25 cellular contexts compared by ENCODE assay signal in the genomic region with DNA sequence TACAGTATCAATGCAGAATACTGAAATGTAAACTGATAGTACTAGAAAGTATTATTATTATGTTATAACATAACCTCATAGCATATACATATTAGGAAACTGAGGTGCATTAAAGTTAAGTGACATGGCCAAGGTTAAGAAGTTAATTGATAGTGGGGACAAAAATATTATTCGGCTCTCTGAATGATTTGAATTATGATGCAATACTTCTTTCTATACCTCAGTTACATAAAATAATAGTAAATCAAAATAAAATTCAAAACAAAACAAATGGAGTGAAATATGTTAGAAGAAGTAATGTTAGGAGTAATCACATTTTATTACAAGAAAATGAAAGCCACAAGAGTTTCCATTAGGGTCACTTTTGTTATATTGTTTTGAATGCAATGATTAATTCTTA.
"Had no signal": no experiment of that assay in that cellular context is flagged by ENCODE, and none has a peak within 500 bp of the region (broad histone marks: within the 10 kb centered on the region; RNA-seq: fewer than 3 reads in every experiment).

No MANE protein-coding gene starts in this region.

- H3K9me3 ChIP-seq: ovary, sigmoid colon, thoracic aorta, thyroid gland, tibial nerve, upper lobe of left lung, uterus had no signal

- DNase-seq: naive thymus-derived CD4-positive, alpha-beta T cell; natural killer cell; occipital lobe; ovary; posterior cingulate gyrus; psoas muscle; right cardiac atrium; sigmoid colon; small intestine; stimulated activated CD4-positive, alpha-beta T cell treated with anti-CD3 and anti-CD28 coated beads, Interleukin-15, amount 100 ng/mL, for 24 hours; stimulated activated CD4-positive, alpha-beta T cell treated with anti-CD3 and anti-CD28 coated beads, Interleukin-2, amount 100 ng/mL, for 24 hours; stimulated activated CD4-positive, alpha-beta T cell treated with anti-CD3 and anti-CD28 coated beads, Interleukin-2, amount 100 ng/mL, for 48 hours; stimulated activated CD4-positive, alpha-beta T cell treated with anti-CD3 and anti-CD28 coated beads, Interleukin-4, amount 100 ng/mL, for 24 hours; stimulated activated naive B cell treated with anti-CD40 and anti-IgM and Interleukin-4, amounts not matched to agents 10 μg/mL and 1 μg/mL and 100 μg/mL, for 72 hours; stimulated activated naive CD4-positive, alpha-beta T cell treated with Interleukin-2 at 50 U/mL for 16 hours; stomach; thyroid gland; trophoblast cell; upper lobe of left lung; uterus had no signal

- H3K27ac ChIP-seq: neural progenitor cell, ovary, parathyroid adenoma, psoas muscle, sigmoid colon, stomach, thoracic aorta, thyroid gland, tibial nerve, upper lobe of left lung, uterus had no signal

- H3K79me2 ChIP-seq: parathyroid adenoma had no signal

- H3K4me2 ChIP-seq: neural progenitor cell had no signal

- H3K36me3 ChIP-seq: neural progenitor cell, ovary, sigmoid colon, stomach, thoracic aorta, thyroid gland, tibial nerve, upper lobe of left lung, uterus had no signal

- H3K9ac ChIP-seq: neural progenitor cell, parathyroid adenoma had no signal

- ATAC-seq: naive thymus-derived CD4-positive, alpha-beta T cell; natural killer cell; psoas muscle; right cardiac atrium; stimulated activated effector memory CD8-positive, alpha-beta T cell treated with anti-CD3 and anti-CD28 coated beads, Interleukin-12 subunit alpha, Interleukin-12 subunit beta, amount 100 ng/mL, for 72 hours; stimulated activated naive B cell treated with anti-CD40 and anti-IgM and Interleukin-4, amounts not matched to agents 10 μg/mL and 1 μg/mL and 100 μg/mL, for 72 hours had no signal

- H3K4me3 ChIP-seq: neural progenitor cell, ovary, psoas muscle, sigmoid colon, stomach, thoracic aorta, thyroid gland, tibial nerve, upper lobe of left lung, uterus had no signal

- H3K27me3 ChIP-seq: neural progenitor cell, ovary, sigmoid colon, stomach, thyroid gland, tibial nerve, upper lobe of left lung, uterus had no signal

- H3K4me1 ChIP-seq: neural progenitor cell, parathyroid adenoma, psoas muscle, sigmoid colon, stomach, thyroid gland, tibial nerve, upper lobe of left lung, uterus had no signal

- FAIRE-seq: small intestine had no signal

- H2AFZ ChIP-seq: neural progenitor cell, parathyroid adenoma had no signal
